ENCODE assay signal across 1 cellular context in the genomic region with DNA sequence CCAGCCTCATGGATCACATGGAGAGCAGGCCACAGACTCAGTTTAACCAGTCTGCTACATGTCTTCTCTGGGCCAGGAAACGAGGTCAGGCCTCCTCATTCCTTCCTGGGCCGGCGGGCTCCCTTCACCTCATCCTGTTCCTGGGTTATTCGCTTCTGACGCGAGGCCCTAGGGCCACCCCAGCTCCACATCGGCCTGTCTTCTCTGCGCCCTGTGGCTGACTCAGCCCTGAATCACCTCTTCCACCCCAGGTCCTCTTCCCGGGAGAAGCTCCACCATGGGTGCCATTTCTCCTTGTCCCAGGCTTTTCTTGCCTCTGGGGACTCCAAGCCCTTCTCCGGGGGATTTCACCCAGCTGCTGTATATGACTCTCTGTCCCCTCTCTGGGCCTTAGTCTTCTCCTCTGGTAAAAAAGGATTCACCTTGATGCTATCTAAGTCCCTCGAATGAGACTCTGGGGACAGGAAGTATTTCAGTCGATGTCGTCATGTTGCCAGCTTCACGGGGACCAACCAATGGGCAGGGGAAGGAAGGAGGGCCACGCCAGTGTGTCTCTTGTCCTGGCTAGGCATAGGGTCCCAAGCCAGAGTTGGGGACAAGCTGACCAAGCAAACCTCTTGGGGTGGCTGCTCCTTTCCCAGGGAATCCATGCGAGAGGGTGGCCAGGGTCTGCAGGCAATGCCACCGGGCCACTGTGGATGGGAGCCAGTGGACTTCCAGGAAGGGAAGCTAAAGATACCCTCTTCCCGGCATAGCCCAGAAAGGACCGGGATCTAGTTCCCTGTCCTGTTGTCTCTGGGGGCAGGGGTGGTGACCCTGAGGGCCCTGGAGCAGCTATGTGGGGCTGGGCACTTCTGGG.
TF ChIP-seq lines count a peak whose summit lies in the region.

No MANE protein-coding gene starts in this region.

TF ChIP-seq in K562, 482 proteins besides CTCF, POLR2A, EP300 and RAD21 (continued from another document and continues in another):
- TF ChIP-seq, protein P1, sequence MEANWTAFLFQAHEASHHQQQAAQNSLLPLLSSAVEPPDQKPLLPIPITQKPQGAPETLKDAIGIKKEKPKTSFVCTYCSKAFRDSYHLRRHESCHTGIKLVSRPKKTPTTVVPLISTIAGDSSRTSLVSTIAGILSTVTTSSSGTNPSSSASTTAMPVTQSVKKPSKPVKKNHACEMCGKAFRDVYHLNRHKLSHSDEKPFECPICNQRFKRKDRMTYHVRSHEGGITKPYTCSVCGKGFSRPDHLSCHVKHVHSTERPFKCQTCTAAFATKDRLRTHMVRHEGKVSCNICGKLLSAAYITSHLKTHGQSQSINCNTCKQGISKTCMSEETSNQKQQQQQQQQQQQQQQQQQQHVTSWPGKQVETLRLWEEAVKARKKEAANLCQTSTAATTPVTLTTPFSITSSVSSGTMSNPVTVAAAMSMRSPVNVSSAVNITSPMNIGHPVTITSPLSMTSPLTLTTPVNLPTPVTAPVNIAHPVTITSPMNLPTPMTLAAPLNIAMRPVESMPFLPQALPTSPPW (CRISPR knock-in tag; IDR thresholded peaks at IDR 0.05) = no peak
- TF ChIP-seq ZFP36 (IDR thresholded peaks at IDR 0.05; ENCODE audit: low read depth, low read length, partially characterized antibody) (no peak), DACH1 (IDR thresholded peaks at IDR 0.05; ENCODE audit: partially characterized antibody) (no peak), CBX8 (IDR thresholded peaks at IDR 0.05; ENCODE audit: borderline replicate concordance, extremely low read depth, low read depth, low read length, poor library complexity, severe bottlenecking) (no peak), ZNF778 (CRISPR knock-in tag; IDR thresholded peaks at IDR 0.05) (no peak), SMAD1 (IDR thresholded peaks at IDR 0.05; ENCODE audit: low read depth, low read length, partially characterized antibody) (no peak), ZNF316 (IDR thresholded peaks at IDR 0.05) (no peak), ATF7 (IDR thresholded peaks at IDR 0.05) (peak; percentile 80), KLF10 (CRISPR knock-in tag; IDR thresholded peaks at IDR 0.05) (no peak), MECOM (CRISPR knock-in tag; IDR thresholded peaks at IDR 0.05) (peak; percentile 61; the same call in 1 of the 2 replicates), GATAD2B (IDR thresholded peaks at IDR 0.05; ENCODE audit: borderline replicate concordance) (no peak), SIX5 (IDR thresholded peaks at IDR 0.05; ENCODE audit: borderline replicate concordance in 1 of 2, insufficient read depth in 1 of 2, low read depth in 1 of 2, low read length in 2 of 2) (no peak), ZNF263 (CRISPR knock-in tag; IDR thresholded peaks at IDR 0.05; ENCODE audit: borderline replicate concordance) (no peak), NBN (IDR thresholded peaks at IDR 0.05; ENCODE audit: low read depth) (no peak), BRCA1 (IDR thresholded peaks at IDR 0.05) (no peak), BRCA1 (CRISPR knock-in tag; IDR thresholded peaks at IDR 0.05) (no peak), EHMT2 (IDR thresholded peaks at IDR 0.05) (no peak), ZNF274 (IDR thresholded peaks at IDR 0.05; ENCODE audit: borderline replicate concordance, low read depth, low read length) (no peak), MEF2D (tag; conservative IDR thresholded peaks at IDR 0.05; ENCODE audit: low read depth) (peak; percentile 67; the same call in 1 of the 2 replicates), TSC22D4 (tag; IDR thresholded peaks at IDR 0.05) (no peak), ZNF551 (CRISPR knock-in tag; IDR thresholded peaks at IDR 0.05) (no peak)
- TF ChIP-seq, protein P2, sequence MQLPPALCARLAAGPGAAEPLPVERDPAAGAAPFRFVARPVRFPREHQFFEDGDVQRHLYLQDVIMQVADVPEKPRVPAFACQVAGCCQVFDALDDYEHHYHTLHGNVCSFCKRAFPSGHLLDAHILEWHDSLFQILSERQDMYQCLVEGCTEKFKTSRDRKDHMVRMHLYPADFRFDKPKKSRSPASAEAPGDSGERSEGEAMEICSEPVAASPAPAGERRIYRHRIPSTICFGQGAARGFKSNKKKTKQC (CRISPR knock-in tag; IDR thresholded peaks at IDR 0.05) = no peak
- TF ChIP-seq, protein P3, sequence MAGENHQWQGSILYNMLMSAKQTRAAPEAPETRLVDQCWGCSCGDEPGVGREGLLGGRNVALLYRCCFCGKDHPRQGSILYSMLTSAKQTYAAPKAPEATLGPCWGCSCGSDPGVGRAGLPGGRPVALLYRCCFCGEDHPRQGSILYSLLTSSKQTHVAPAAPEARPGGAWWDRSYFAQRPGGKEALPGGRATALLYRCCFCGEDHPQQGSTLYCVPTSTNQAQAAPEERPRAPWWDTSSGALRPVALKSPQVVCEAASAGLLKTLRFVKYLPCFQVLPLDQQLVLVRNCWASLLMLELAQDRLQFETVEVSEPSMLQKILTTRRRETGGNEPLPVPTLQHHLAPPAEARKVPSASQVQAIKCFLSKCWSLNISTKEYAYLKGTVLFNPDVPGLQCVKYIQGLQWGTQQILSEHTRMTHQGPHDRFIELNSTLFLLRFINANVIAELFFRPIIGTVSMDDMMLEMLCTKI (IDR thresholded peaks at IDR 0.05; ENCODE audit: partially characterized antibody) = no peak
- TF ChIP-seq, protein P4, sequence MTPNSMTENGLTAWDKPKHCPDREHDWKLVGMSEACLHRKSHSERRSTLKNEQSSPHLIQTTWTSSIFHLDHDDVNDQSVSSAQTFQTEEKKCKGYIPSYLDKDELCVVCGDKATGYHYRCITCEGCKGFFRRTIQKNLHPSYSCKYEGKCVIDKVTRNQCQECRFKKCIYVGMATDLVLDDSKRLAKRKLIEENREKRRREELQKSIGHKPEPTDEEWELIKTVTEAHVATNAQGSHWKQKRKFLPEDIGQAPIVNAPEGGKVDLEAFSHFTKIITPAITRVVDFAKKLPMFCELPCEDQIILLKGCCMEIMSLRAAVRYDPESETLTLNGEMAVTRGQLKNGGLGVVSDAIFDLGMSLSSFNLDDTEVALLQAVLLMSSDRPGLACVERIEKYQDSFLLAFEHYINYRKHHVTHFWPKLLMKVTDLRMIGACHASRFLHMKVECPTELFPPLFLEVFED (CRISPR knock-in tag; conservative IDR thresholded peaks at IDR 0.05) = no peak
- TF ChIP-seq, protein P5, sequence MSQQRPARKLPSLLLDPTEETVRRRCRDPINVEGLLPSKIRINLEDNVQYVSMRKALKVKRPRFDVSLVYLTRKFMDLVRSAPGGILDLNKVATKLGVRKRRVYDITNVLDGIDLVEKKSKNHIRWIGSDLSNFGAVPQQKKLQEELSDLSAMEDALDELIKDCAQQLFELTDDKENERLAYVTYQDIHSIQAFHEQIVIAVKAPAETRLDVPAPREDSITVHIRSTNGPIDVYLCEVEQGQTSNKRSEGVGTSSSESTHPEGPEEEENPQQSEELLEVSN (IDR thresholded peaks at IDR 0.05; ENCODE audit: borderline replicate concordance in 1 of 2, extremely low read depth in 1 of 2, insufficient read depth in 1 of 2, insufficient read length in 1 of 2, low read depth in 1 of 2, low read length in 1 of 2, poor library complexity in 1 of 2, severe bottlenecking in 1 of 2) = no peak
- TF ChIP-seq, protein P6, sequence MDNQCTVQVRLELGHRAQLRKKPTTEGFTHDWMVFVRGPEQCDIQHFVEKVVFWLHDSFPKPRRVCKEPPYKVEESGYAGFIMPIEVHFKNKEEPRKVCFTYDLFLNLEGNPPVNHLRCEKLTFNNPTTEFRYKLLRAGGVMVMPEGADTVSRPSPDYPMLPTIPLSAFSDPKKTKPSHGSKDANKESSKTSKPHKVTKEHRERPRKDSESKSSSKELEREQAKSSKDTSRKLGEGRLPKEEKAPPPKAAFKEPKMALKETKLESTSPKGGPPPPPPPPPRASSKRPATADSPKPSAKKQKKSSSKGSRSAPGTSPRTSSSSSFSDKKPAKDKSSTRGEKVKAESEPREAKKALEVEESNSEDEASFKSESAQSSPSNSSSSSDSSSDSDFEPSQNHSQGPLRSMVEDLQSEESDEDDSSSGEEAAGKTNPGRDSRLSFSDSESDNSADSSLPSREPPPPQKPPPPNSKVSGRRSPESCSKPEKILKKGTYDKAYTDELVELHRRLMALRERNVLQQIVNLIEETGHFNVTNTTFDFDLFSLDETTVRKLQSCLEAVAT (IDR thresholded peaks at IDR 0.05) = peak in 1 of 2 experiments; percentile 54; a peak in 1 of 4 replicates
- TF ChIP-seq, protein P7, sequence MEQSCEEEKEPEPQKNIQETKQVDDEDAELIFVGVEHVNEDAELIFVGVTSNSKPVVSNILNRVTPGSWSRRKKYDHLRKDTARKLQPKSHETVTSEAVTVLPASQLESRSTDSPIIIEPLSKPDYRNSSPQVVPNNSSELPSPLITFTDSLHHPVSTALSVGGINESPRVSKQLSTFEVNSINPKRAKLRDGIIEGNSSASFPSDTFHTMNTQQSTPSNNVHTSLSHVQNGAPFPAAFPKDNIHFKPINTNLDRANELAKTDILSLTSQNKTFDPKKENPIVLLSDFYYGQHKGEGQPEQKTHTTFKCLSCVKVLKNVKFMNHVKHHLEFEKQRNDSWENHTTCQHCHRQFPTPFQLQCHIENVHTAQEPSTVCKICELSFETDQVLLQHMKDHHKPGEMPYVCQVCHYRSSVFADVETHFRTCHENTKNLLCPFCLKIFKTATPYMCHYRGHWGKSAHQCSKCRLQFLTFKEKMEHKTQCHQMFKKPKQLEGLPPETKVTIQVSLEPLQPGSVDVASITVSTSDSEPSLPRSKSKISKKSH (CRISPR knock-in tag; IDR thresholded peaks at IDR 0.05) = no peak
- TF ChIP-seq, protein P8, sequence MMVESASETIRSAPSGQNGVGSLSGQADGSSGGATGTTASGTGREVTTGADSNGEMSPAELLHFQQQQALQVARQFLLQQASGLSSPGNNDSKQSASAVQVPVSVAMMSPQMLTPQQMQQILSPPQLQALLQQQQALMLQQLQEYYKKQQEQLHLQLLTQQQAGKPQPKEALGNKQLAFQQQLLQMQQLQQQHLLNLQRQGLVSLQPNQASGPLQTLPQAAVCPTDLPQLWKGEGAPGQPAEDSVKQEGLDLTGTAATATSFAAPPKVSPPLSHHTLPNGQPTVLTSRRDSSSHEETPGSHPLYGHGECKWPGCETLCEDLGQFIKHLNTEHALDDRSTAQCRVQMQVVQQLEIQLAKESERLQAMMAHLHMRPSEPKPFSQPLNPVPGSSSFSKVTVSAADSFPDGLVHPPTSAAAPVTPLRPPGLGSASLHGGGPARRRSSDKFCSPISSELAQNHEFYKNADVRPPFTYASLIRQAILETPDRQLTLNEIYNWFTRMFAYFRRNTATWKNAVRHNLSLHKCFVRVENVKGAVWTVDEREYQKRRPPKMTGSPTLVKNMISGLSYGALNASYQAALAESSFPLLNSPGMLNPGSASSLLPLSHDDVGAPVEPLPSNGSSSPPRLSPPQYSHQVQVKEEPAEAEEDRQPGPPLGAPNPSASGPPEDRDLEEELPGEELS (CRISPR knock-in tag; IDR thresholded peaks at IDR 0.05; ENCODE audit: borderline replicate concordance) = no peak
- TF ChIP-seq, protein P9, sequence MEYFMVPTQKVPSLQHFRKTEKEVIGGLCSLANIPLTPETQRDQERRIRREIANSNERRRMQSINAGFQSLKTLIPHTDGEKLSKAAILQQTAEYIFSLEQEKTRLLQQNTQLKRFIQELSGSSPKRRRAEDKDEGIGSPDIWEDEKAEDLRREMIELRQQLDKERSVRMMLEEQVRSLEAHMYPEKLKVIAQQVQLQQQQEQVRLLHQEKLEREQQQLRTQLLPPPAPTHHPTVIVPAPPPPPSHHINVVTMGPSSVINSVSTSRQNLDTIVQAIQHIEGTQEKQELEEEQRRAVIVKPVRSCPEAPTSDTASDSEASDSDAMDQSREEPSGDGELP (CRISPR knock-in tag; IDR thresholded peaks at IDR 0.05; ENCODE audit: borderline replicate concordance) = no peak
- TF ChIP-seq, protein P10, sequence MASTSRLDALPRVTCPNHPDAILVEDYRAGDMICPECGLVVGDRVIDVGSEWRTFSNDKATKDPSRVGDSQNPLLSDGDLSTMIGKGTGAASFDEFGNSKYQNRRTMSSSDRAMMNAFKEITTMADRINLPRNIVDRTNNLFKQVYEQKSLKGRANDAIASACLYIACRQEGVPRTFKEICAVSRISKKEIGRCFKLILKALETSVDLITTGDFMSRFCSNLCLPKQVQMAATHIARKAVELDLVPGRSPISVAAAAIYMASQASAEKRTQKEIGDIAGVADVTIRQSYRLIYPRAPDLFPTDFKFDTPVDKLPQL (IDR thresholded peaks at IDR 0.05; ENCODE audit: extremely low read depth, insufficient read length) = no peak
- TF ChIP-seq, protein P11, sequence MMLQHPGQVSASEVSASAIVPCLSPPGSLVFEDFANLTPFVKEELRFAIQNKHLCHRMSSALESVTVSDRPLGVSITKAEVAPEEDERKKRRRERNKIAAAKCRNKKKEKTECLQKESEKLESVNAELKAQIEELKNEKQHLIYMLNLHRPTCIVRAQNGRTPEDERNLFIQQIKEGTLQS (IDR thresholded peaks at IDR 0.05) = peak; percentile 79; the same call in 1 of the 2 replicates
- TF ChIP-seq, protein P11 (CRISPR knock-in tag; conservative IDR thresholded peaks at IDR 0.05) = no peak
- TF ChIP-seq, protein P12, sequence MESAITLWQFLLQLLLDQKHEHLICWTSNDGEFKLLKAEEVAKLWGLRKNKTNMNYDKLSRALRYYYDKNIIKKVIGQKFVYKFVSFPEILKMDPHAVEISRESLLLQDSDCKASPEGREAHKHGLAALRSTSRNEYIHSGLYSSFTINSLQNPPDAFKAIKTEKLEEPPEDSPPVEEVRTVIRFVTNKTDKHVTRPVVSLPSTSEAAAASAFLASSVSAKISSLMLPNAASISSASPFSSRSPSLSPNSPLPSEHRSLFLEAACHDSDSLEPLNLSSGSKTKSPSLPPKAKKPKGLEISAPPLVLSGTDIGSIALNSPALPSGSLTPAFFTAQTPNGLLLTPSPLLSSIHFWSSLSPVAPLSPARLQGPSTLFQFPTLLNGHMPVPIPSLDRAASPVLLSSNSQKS (CRISPR knock-in tag; IDR thresholded peaks at IDR 0.05) = no peak
- TF ChIP-seq, protein P13, sequence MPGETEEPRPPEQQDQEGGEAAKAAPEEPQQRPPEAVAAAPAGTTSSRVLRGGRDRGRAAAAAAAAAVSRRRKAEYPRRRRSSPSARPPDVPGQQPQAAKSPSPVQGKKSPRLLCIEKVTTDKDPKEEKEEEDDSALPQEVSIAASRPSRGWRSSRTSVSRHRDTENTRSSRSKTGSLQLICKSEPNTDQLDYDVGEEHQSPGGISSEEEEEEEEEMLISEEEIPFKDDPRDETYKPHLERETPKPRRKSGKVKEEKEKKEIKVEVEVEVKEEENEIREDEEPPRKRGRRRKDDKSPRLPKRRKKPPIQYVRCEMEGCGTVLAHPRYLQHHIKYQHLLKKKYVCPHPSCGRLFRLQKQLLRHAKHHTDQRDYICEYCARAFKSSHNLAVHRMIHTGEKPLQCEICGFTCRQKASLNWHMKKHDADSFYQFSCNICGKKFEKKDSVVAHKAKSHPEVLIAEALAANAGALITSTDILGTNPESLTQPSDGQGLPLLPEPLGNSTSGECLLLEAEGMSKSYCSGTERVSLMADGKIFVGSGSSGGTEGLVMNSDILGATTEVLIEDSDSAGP (CRISPR knock-in tag; IDR thresholded peaks at IDR 0.05) = no peak
